ENCODE assay signal across 9 cellular contexts in the genomic region with DNA sequence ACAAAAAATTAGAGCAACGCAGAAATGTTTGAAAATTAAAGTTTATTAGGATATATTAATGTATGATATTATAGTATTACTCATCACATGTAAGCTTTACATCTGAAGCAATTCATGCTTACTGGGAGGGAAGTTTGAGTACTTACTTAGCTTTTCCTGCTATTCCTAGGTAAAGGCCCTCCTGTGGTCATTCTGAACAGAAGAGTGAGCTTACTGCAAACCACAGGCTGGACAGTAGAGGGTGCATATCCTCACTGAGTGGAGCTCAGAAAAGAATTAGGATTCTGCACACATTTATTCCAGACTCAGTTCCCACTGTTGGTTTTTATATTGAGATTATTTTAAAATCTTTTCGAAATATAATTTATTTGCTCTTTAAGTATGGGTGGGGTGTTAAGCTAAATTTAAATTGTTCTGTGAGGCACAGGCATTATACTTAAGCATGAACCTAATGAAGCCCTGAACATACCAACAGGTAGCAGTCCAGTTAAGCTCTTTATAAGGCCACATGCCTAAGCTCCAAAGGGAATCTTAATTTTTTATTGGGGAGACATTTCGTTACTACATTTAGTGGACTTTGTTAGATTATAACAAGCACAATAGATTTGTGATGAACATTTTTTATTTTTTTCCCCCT. TPM values are rescaled to one million over a fixed set of nuclear protein-coding genes. Genes with fewer than 3 reads are reported as not detected.
DNase-seq lines count a peak whose midpoint lies in the region; ATAC-seq and TF ChIP-seq lines count a peak whose summit lies in the region.
"Had no signal": no experiment of that assay in that cellular context is flagged by ENCODE, and none has a peak within 500 bp of the region (broad histone marks: within the 10 kb centered on the region; RNA-seq: fewer than 3 reads in every experiment).

No MANE protein-coding gene starts in this region.

- H3K27ac ChIP-seq in GM23248 (peak overlapping the region; percentile 22; the same call in 1 of the 2 replicates), lower lobe of right lung (no peak overlapping the region)

- H3K36me3 Mint-ChIP-seq in activated CD8-positive, alpha-beta memory T cell treated with anti-CD3 and anti-CD28 coated beads, Interleukin-2, amount 10 ng/mL, durations not matched to agents 7 days and 5 days: peaks cover 67% of the 10 kb centered on the region

- in situ Hi-C loops in GM23248 (cut with MboI): no loop called here

- no peak overlapping the region for H3K9ac ChIP-seq in GM23248

- TF ChIP-seq CTCF in lower lobe of right lung (IDR thresholded peaks at IDR 0.05) (peak; percentile 35), lower leg skin (IDR thresholded peaks at IDR 0.05) (no peak)

- 77 to 84% methylated on average over 3 of the region's 3 CpGs for WGBS in GM23248 (ENCODE audit: low coverage in 1 of 2, low lambda C conversion rate in 2 of 2, missing lambda C conversion rate in 2 of 2), 2 experiments
- 82 to 91% methylated on average over 3 of the region's 3 CpGs for WGBS in lower leg skin, 2 donors

- H3K4me3 Mint-ChIP-seq in activated CD8-positive, alpha-beta memory T cell treated with anti-CD3 and anti-CD28 coated beads, Interleukin-2, amount 10 ng/mL, durations not matched to agents 7 days and 5 days: no peak overlapping the region

- TF ChIP-seq POLR2A in lower leg skin (IDR thresholded peaks at IDR 0.05): no peak

- H3K36me3 ChIP-seq in GM23248 (ENCODE audit: low read depth): peaks cover 85% of the 10 kb centered on the region
- peaks cover 100% of the 10 kb centered on the region for H3K36me3 ChIP-seq in lower lobe of right lung

- H3K27me3 ChIP-seq in GM23248 (replicated peaks; ENCODE audit: insufficient read depth) (no peaks in the 10 kb centered on the region), lower lobe of right lung (ENCODE audit: low read depth) (no peaks in the 10 kb centered on the region)

- peak; percentile 62 for ATAC-seq in lower lobe of right lung
- no peak for ATAC-seq in activated CD8-positive, alpha-beta memory T cell treated with anti-CD3 and anti-CD28 coated beads, Interleukin-2, amount 10 ng/mL, durations not matched to agents 7 days and 5 days

- H3K4me3 ChIP-seq in GM23248 (no peak overlapping the region), lower lobe of right lung (no peak overlapping the region), lower leg skin (ENCODE audit: low read depth, poor library complexity, severe bottlenecking) (no peak overlapping the region)
- H3K4me3 ChIP-seq: lung had no signal

- H3K9me3 Mint-ChIP-seq in activated CD8-positive, alpha-beta memory T cell treated with anti-CD3 and anti-CD28 coated beads, Interleukin-2, amount 10 ng/mL, durations not matched to agents 7 days and 5 days (ENCODE audit: low read depth): no peaks in the 10 kb centered on the region

- no peak overlapping the region for H2AFZ ChIP-seq in GM23248

- H4K20me1 ChIP-seq in GM23248 (ENCODE audit: insufficient read depth): no peaks in the 10 kb centered on the region

- peaks cover 24% of the 10 kb centered on the region for H3K4me1 Mint-ChIP-seq in activated CD8-positive, alpha-beta memory T cell treated with anti-CD3 and anti-CD28 coated beads, Interleukin-2, amount 10 ng/mL, durations not matched to agents 7 days and 5 days

- intact Hi-C loops in lower lobe of right lung (cut with DNase I) (no loop called here), lower leg skin (cut with DNase I; ENCODE audit: low total_unique reads) (no loop called here)

- H3K79me2 ChIP-seq in GM23248 (ENCODE audit: insufficient read depth): peaks cover 17% of the 10 kb centered on the region; the same call in 1 of the 2 replicates

- peaks cover 85% of the 10 kb centered on the region for H3F3A ChIP-seq in GM23248 (ENCODE audit: insufficient read depth)

- CTCF ChIA-PET in activated CD8-positive, alpha-beta memory T cell treated with anti-CD3 and anti-CD28 coated beads, Interleukin-2, amount 10 ng/mL, durations not matched to agents 7 days and 5 days (lab: Charles Lee): interaction anchor here (0.6 to 2.6 kb wide), 3 partner anchors 25 to 35 kb away, joined by 3 to 9 read pairs (median 3); a partner anchor contains a TSS

- H3K27ac Mint-ChIP-seq in activated CD8-positive, alpha-beta memory T cell treated with anti-CD3 and anti-CD28 coated beads, Interleukin-2, amount 10 ng/mL, durations not matched to agents 7 days and 5 days: no peak overlapping the region

- H3K9me2 ChIP-seq in GM23248 (ENCODE audit: insufficient read depth): no peaks in the 10 kb centered on the region

- H3K4me1 ChIP-seq in GM23248 (ENCODE audit: insufficient read depth) (no peaks in the 10 kb centered on the region), lower lobe of right lung (no peaks in the 10 kb centered on the region)

- H3K9me3 ChIP-seq in GM23248 (ENCODE audit: low read depth) (no peaks in the 10 kb centered on the region), lower lobe of right lung (no peaks in the 10 kb centered on the region)

- DNase-seq in AG20443 (ENCODE audit: low spot score): peak; percentile 66
- DNase-seq in GM23248: peak; percentile 84
- peak; percentile 12 for DNase-seq in NCI-H526 treated with DMSO at 0.1 percent for 48 hours (lab: John Stamatoyannopoulos, UW)
- peak; percentile 57 for DNase-seq in cerebellar cortex (ENCODE audit: low spot score)
- no peak for DNase-seq in lower lobe of right lung
- DNase-seq in lower leg skin (ENCODE audit: low spot score in 2 of 2): no peak
- no peak for DNase-seq in activated CD8-positive, alpha-beta memory T cell treated with anti-CD3 and anti-CD28 coated beads, Interleukin-2, amount 10 ng/mL, durations not matched to agents 7 days and 5 days
- DNase-seq in NCI-H187 (lab: John Stamatoyannopoulos, UW): no peak

- H3K4me2 ChIP-seq in GM23248 (ENCODE audit: unreplicated experiment): no peak overlapping the region

- H3K27me3 Mint-ChIP-seq in activated CD8-positive, alpha-beta memory T cell treated with anti-CD3 and anti-CD28 coated beads, Interleukin-2, amount 10 ng/mL, durations not matched to agents 7 days and 5 days: no peaks in the 10 kb centered on the region

RNA-seq across cellular contexts. Expression of a gene that starts 10.2 kb away (rescaled TPM):
- total RNA-seq in GM23248 (2014; rRNA removed; shearing (Covaris generic)): 62.5 and 63.5 TPM in 2 replicates
- 63.2 and 67.2 TPM in 2 replicates for polyA plus RNA-seq in GM23248 (2016; fragmentation: Nextera tagmentation; extraction: Ambion mirVana)
- 35.6 TPM for total RNA-seq in lower lobe of right lung
- total RNA-seq in lower leg skin: 10 to 100 TPM; 39.5 to 53.3 (median 47.0) TPM
- total RNA-seq in activated CD8-positive, alpha-beta memory T cell treated with anti-CD3 and anti-CD28 coated beads, Interleukin-2, amount 10 ng/mL, durations not matched to agents 7 days and 5 days: 10 to 100 TPM; 36.1 to 41.2 TPM

RNA-seq across cellular contexts. Expression of a gene that starts 35.4 kb away (rescaled TPM):
- total RNA-seq in GM23248 (2014; rRNA removed; shearing (Covaris generic)): 181 and 197 TPM in 2 replicates
- polyA plus RNA-seq in GM23248 (2016; fragmentation: Nextera tagmentation; extraction: Ambion mirVana): 198 and 203 TPM in 2 replicates
- total RNA-seq in lower lobe of right lung (109 TPM), lower leg skin (10 to 100 TPM; 46.1 to 63.6 (median 53.6) TPM)
- total RNA-seq in activated CD8-positive, alpha-beta memory T cell treated with anti-CD3 and anti-CD28 coated beads, Interleukin-2, amount 10 ng/mL, durations not matched to agents 7 days and 5 days: 100 to 1,000 TPM in 1 of 2 experiments, 10 to 100 TPM in 1; 78.9 to 104 TPM

Comparison
In these comparisons a context has a peak if more than half of its experiments do, and no peak if none do; other contexts are left out.
1. DNase-seq: peak in AG20443 (single experiment), GM23248 (single experiment), NCI-H526 treated with DMSO at 0.1 percent for 48 hours (single experiment) and cerebellar cortex (single experiment); none in lower lobe of right lung (single experiment), lower leg skin (0 of 2), activated CD8-positive, alpha-beta memory T cell treated with anti-CD3 and anti-CD28 coated beads, Interleukin-2, amount 10 ng/mL, durations not matched to agents 7 days and 5 days (single experiment) and NCI-H187 (0 of 2).